In genomic region chr1:205121660-205122488, GRCh38 we compare ENCODE assay signal across 1 cellular context.
TF ChIP-seq lines count a peak whose summit lies in the region.

Gene RBBP5, minus strand, starts transcription at chr1:205121978. Its CDS starts 105 bp downstream, at chr1:205121873.

TF ChIP-seq in HepG2, 621 proteins besides CTCF, POLR2A, EP300 and RAD21 (continued from another document and continues in another):
- TF ChIP-seq, protein P1, sequence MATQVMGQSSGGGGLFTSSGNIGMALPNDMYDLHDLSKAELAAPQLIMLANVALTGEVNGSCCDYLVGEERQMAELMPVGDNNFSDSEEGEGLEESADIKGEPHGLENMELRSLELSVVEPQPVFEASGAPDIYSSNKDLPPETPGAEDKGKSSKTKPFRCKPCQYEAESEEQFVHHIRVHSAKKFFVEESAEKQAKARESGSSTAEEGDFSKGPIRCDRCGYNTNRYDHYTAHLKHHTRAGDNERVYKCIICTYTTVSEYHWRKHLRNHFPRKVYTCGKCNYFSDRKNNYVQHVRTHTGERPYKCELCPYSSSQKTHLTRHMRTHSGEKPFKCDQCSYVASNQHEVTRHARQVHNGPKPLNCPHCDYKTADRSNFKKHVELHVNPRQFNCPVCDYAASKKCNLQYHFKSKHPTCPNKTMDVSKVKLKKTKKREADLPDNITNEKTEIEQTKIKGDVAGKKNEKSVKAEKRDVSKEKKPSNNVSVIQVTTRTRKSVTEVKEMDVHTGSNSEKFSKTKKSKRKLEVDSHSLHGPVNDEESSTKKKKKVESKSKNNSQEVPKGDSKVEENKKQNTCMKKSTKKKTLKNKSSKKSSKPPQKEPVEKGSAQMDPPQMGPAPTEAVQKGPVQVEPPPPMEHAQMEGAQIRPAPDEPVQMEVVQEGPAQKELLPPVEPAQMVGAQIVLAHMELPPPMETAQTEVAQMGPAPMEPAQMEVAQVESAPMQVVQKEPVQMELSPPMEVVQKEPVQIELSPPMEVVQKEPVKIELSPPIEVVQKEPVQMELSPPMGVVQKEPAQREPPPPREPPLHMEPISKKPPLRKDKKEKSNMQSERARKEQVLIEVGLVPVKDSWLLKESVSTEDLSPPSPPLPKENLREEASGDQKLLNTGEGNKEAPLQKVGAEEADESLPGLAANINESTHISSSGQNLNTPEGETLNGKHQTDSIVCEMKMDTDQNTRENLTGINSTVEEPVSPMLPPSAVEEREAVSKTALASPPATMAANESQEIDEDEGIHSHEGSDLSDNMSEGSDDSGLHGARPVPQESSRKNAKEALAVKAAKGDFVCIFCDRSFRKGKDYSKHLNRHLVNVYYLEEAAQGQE (IDR thresholded peaks at IDR 0.05; ENCODE audit: borderline replicate concordance in 1 of 2, low read depth in 1 of 2, low read length in 2 of 2) = 0 out of 4 replicates have a peak, but pooled peaks of 1 of the 2 experiments have one; percentile 71
- no peak for TF ChIP-seq ZNF180 (CRISPR knock-in tag; IDR thresholded peaks at IDR 0.05; ENCODE audit: borderline replicate concordance, low read depth)
- TF ChIP-seq GMEB1 (CRISPR knock-in tag; IDR thresholded peaks at IDR 0.05; ENCODE audit: borderline replicate concordance) = peak; percentile 87
- TF ChIP-seq, protein P2, sequence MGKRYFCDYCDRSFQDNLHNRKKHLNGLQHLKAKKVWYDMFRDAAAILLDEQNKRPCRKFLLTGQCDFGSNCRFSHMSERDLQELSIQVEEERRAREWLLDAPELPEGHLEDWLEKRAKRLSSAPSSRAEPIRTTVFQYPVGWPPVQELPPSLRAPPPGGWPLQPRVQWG (CRISPR knock-in tag; IDR thresholded peaks at IDR 0.05; ENCODE audit: borderline replicate concordance, low read depth) = no peak
- no peak for TF ChIP-seq POLR2AphosphoS2 (IDR thresholded peaks at IDR 0.05; ENCODE audit: low read depth, low read length)
- TF ChIP-seq, protein P3, sequence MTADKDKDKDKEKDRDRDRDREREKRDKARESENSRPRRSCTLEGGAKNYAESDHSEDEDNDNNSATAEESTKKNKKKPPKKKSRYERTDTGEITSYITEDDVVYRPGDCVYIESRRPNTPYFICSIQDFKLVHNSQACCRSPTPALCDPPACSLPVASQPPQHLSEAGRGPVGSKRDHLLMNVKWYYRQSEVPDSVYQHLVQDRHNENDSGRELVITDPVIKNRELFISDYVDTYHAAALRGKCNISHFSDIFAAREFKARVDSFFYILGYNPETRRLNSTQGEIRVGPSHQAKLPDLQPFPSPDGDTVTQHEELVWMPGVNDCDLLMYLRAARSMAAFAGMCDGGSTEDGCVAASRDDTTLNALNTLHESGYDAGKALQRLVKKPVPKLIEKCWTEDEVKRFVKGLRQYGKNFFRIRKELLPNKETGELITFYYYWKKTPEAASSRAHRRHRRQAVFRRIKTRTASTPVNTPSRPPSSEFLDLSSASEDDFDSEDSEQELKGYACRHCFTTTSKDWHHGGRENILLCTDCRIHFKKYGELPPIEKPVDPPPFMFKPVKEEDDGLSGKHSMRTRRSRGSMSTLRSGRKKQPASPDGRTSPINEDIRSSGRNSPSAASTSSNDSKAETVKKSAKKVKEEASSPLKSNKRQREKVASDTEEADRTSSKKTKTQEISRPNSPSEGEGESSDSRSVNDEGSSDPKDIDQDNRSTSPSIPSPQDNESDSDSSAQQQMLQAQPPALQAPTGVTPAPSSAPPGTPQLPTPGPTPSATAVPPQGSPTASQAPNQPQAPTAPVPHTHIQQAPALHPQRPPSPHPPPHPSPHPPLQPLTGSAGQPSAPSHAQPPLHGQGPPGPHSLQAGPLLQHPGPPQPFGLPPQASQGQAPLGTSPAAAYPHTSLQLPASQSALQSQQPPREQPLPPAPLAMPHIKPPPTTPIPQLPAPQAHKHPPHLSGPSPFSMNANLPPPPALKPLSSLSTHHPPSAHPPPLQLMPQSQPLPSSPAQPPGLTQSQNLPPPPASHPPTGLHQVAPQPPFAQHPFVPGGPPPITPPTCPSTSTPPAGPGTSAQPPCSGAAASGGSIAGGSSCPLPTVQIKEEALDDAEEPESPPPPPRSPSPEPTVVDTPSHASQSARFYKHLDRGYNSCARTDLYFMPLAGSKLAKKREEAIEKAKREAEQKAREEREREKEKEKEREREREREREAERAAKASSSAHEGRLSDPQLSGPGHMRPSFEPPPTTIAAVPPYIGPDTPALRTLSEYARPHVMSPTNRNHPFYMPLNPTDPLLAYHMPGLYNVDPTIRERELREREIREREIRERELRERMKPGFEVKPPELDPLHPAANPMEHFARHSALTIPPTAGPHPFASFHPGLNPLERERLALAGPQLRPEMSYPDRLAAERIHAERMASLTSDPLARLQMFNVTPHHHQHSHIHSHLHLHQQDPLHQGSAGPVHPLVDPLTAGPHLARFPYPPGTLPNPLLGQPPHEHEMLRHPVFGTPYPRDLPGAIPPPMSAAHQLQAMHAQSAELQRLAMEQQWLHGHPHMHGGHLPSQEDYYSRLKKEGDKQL (CRISPR knock-in tag; IDR thresholded peaks at IDR 0.05; ENCODE audit: low read depth) = no peak; the same call in 1 of the 2 replicates
- TF ChIP-seq LRRFIP1 (CRISPR knock-in tag; conservative IDR thresholded peaks at IDR 0.05) = no peak
- peak; percentile 61 for TF ChIP-seq RBFOX2 (IDR thresholded peaks at IDR 0.05; ENCODE audit: low read depth, low read length)
- TF ChIP-seq ZNF337 (CRISPR knock-in tag; IDR thresholded peaks at IDR 0.05; ENCODE audit: borderline replicate concordance, low read depth) = peak; percentile 78; the same call in 1 of the 2 replicates
- TF ChIP-seq ZNF549 (CRISPR knock-in tag; IDR thresholded peaks at IDR 0.05) = no peak
- TF ChIP-seq SP140L (CRISPR knock-in tag; IDR thresholded peaks at IDR 0.05; ENCODE audit: borderline replicate concordance) = no peak
- TF ChIP-seq FOSL2 (CRISPR knock-in tag; IDR thresholded peaks at IDR 0.05) = peak; percentile 75
- no peak for TF ChIP-seq CHD2 (IDR thresholded peaks at IDR 0.05; ENCODE audit: low read depth, low read length)
- peak; percentile 50; the same call in 1 of the 2 replicates for TF ChIP-seq ZNF292 (CRISPR knock-in tag; IDR thresholded peaks at IDR 0.05; ENCODE audit: borderline replicate concordance, low read depth)
- peak; percentile 61; the same call in 1 of the 2 replicates for TF ChIP-seq IRX3 (CRISPR knock-in tag; IDR thresholded peaks at IDR 0.05; ENCODE audit: borderline replicate concordance, low read depth)
- TF ChIP-seq CERS6 (CRISPR knock-in tag; IDR thresholded peaks at IDR 0.05) = no peak
- TF ChIP-seq SYNCRIP (IDR thresholded peaks at IDR 0.05; ENCODE audit: insufficient read depth, low read depth, low read length) = no peak
- TF ChIP-seq NR2F6 (IDR thresholded peaks at IDR 0.05) = peak; percentile 65
- TF ChIP-seq NR2F6 (CRISPR knock-in tag; IDR thresholded peaks at IDR 0.05) = peak; percentile 79
- no peak for TF ChIP-seq ZNF512 (CRISPR knock-in tag; IDR thresholded peaks at IDR 0.05)
- no peak; the same call in 1 of the 2 replicates for TF ChIP-seq ZKSCAN5 (CRISPR knock-in tag; IDR thresholded peaks at IDR 0.05)
- TF ChIP-seq, protein P4, sequence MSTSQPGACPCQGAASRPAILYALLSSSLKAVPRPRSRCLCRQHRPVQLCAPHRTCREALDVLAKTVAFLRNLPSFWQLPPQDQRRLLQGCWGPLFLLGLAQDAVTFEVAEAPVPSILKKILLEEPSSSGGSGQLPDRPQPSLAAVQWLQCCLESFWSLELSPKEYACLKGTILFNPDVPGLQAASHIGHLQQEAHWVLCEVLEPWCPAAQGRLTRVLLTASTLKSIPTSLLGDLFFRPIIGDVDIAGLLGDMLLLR (CRISPR knock-in tag; IDR thresholded peaks at IDR 0.05) = no peak; the same call in 1 of the 2 replicates
- TF ChIP-seq GTF2F1 (IDR thresholded peaks at IDR 0.05; ENCODE audit: low read length) = no peak; the same call in 1 of the 2 replicates
- no peak for TF ChIP-seq ZNF670 (CRISPR knock-in tag; IDR thresholded peaks at IDR 0.05; ENCODE audit: borderline replicate concordance)
- TF ChIP-seq, protein P5, sequence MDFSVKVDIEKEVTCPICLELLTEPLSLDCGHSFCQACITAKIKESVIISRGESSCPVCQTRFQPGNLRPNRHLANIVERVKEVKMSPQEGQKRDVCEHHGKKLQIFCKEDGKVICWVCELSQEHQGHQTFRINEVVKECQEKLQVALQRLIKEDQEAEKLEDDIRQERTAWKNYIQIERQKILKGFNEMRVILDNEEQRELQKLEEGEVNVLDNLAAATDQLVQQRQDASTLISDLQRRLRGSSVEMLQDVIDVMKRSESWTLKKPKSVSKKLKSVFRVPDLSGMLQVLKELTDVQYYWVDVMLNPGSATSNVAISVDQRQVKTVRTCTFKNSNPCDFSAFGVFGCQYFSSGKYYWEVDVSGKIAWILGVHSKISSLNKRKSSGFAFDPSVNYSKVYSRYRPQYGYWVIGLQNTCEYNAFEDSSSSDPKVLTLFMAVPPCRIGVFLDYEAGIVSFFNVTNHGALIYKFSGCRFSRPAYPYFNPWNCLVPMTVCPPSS (IDR thresholded peaks at IDR 0.05) = no peak
- TF ChIP-seq ZNF160 (CRISPR knock-in tag; IDR thresholded peaks at IDR 0.05) = peak; percentile 18; the same call in 1 of the 2 replicates
- peak; percentile 57; the same call in 1 of the 2 replicates for TF ChIP-seq ATF7 (IDR thresholded peaks at IDR 0.05)
- peak; percentile 71 for TF ChIP-seq ATF7 (CRISPR knock-in tag; IDR thresholded peaks at IDR 0.05)
- TF ChIP-seq, protein P6, sequence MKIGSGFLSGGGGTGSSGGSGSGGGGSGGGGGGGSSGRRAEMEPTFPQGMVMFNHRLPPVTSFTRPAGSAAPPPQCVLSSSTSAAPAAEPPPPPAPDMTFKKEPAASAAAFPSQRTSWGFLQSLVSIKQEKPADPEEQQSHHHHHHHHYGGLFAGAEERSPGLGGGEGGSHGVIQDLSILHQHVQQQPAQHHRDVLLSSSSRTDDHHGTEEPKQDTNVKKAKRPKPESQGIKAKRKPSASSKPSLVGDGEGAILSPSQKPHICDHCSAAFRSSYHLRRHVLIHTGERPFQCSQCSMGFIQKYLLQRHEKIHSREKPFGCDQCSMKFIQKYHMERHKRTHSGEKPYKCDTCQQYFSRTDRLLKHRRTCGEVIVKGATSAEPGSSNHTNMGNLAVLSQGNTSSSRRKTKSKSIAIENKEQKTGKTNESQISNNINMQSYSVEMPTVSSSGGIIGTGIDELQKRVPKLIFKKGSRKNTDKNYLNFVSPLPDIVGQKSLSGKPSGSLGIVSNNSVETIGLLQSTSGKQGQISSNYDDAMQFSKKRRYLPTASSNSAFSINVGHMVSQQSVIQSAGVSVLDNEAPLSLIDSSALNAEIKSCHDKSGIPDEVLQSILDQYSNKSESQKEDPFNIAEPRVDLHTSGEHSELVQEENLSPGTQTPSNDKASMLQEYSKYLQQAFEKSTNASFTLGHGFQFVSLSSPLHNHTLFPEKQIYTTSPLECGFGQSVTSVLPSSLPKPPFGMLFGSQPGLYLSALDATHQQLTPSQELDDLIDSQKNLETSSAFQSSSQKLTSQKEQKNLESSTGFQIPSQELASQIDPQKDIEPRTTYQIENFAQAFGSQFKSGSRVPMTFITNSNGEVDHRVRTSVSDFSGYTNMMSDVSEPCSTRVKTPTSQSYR (CRISPR knock-in tag; IDR thresholded peaks at IDR 0.05; ENCODE audit: borderline replicate concordance) = peak; percentile 60; the same call in 1 of the 2 replicates
- no peak for TF ChIP-seq ZNF282 (IDR thresholded peaks at IDR 0.05; ENCODE audit: partially characterized antibody)
- TF ChIP-seq ZBTB37 (CRISPR knock-in tag; IDR thresholded peaks at IDR 0.05) = no peak
